ENCODE assay signal across 3 cellular contexts in the genomic region with DNA sequence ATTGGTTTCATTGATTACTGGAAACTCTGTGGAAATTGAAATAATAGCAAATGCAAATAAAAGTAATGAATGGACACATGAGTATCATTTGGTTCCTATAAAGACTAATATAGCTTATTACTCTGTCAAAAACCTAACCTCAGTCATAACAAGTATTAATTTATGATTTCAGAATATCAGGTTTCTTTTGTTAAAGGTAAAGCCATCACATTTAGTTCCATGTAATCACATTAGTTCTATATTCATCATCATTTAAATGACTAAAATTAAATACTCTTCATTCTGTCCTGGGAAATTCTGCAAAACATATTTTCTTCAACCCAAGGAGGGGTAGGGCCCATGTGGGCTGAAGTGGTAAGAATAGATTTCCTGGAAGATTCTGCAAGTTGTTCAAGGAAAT.
"Had no signal": no experiment of that assay in that cellular context is flagged by ENCODE, and none has a peak within 500 bp of the region (broad histone marks: within the 10 kb centered on the region; RNA-seq: fewer than 3 reads in every experiment).

No MANE protein-coding gene starts in this region.

- ATAC-seq: GM12878 had no signal

- DNase-seq: GDM1, GF-D8 had no signal

- H3K4me3 ChIP-seq: GM12878 had no signal
